ENCODE assay signal across 8 cellular contexts in the genomic region with DNA sequence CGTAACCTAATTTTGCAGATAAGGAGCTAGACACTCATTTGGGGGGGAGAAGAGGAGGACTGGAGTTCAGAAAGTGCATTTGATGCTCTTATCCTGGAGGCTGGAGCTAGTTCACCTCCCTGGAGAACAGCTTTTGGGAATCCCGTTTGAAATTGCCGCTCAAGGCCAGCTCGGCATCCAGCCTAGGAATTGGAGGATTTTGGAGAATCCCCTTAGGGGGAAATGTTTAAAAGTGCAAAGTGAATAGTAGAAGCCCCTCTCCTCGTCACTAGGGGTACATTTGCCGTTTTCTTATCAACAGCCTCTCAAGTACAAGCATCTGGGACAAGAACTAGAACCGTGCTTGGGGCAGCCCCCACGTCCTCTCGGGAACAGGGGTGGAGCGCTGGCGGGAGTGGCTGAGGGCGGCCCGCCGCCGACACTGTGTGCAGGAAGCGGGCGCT. TPM values are rescaled to one million over a fixed set of nuclear protein-coding genes. Genes with fewer than 3 reads are reported as not detected.
DNase-seq lines count a peak whose midpoint lies in the region; ATAC-seq and TF ChIP-seq lines count a peak whose summit lies in the region.

No MANE protein-coding gene starts in this region.

- peak; percentile 1 for TF ChIP-seq CTCF in GM10266 (IDR thresholded peaks at IDR 0.05; ENCODE audit: control insufficient read depth, insufficient read depth, low read depth, missing control alignments)
- TF ChIP-seq CTCF in heart left ventricle (IDR thresholded peaks at IDR 0.05) = no peak

- peak overlapping the region; percentile 61 to 97 (median 82) for H3K4me3 ChIP-seq in heart left ventricle

- H3K27ac ChIP-seq in heart left ventricle = peak overlapping the region; percentile 92 to 100 (median 98)

- peak overlapping the region; percentile 98 for H3K4me3 Mint-ChIP-seq in activated T-helper 2 cell treated with anti-CD3 and anti-CD28 coated beads, Interferon-gamma antibody, Interleukin-2, Interleukin-4, amounts not matched to agents 10 μg/mL and 5 μg/mL and 100 μg/mL, durations not matched to agents 14 hours and 24 hours and 36 hours (ENCODE audit: low read depth)

- peak overlapping the region; percentile 100 for H3K27ac Mint-ChIP-seq in activated T-helper 2 cell treated with anti-CD3 and anti-CD28 coated beads, Interferon-gamma antibody, Interleukin-2, Interleukin-4, amounts not matched to agents 10 μg/mL and 5 μg/mL and 100 μg/mL, durations not matched to agents 14 hours and 24 hours and 36 hours

- no peaks in the 10 kb centered on the region for H3K27me3 ChIP-seq in heart left ventricle

- 0 to 3% (median 1%) methylated on average over 9 to 17 of the region's 17 CpGs for WGBS in heart left ventricle, 4 donors

- intact Hi-C loops in activated T-helper 2 cell treated with anti-CD3 and anti-CD28 coated beads, Interferon-gamma antibody, Interleukin-2, Interleukin-4, amounts not matched to agents 10 μg/mL and 5 μg/mL and 100 μg/mL, durations not matched to agents 14 hours and 24 hours and 36 hours (cut with micrococcal nuclease) = loop anchor here (10.0 kb wide), 2 partner anchors 642 to 822 kb away; a partner anchor contains a TSS
- intact Hi-C loops in heart left ventricle (cut with DNase I) = loop anchor here in 6 of 10 donors (5.0 kb wide), 2 partner anchors 80 to 100 kb away; a partner anchor contains a TSS
- intact Hi-C loops in sciatic nerve (cut with DNase I) = no loop called here

- ATAC-seq in GM21737 (IDR thresholded peaks at IDR 0.05; ENCODE audit: unreplicated experiment) = peak; percentile 31
- ATAC-seq in heart left ventricle = peak; percentile 69 to 84 (median 80)
- ATAC-seq in sciatic nerve = peak; percentile 86

- DNase-seq in GM10266 (ENCODE audit: extremely low spot score) (peak; percentile 44), NCI-H146 treated with DMSO at 0.1 percent for 48 hours (lab: John Stamatoyannopoulos, UW; ENCODE audit: unreplicated experiment) (peak; percentile 61), heart left ventricle (peak; percentile 89 to 93 (median 92)), sciatic nerve (ENCODE audit: low spot score) (no peak), HK-2 (ENCODE audit: unreplicated experiment) (no peak), NAMALWA (ENCODE audit: low spot score) (no peak)
- DNase-seq in activated T-helper 2 cell treated with anti-CD3 and anti-CD28 coated beads, Interferon-gamma antibody, Interleukin-2, Interleukin-4, amounts not matched to agents 10 μg/mL and 5 μg/mL and 100 μg/mL, durations not matched to agents 14 hours and 24 hours and 36 hours (ENCODE audit: low spot score) = peak; percentile 56

- H3K4me1 Mint-ChIP-seq in activated T-helper 2 cell treated with anti-CD3 and anti-CD28 coated beads, Interferon-gamma antibody, Interleukin-2, Interleukin-4, amounts not matched to agents 10 μg/mL and 5 μg/mL and 100 μg/mL, durations not matched to agents 14 hours and 24 hours and 36 hours (ENCODE audit: low read depth) = peaks cover 25% of the 10 kb centered on the region

- peaks cover 3 to 39% (median 33%) of the 10 kb centered on the region in 12 donors for H3K4me1 ChIP-seq in heart left ventricle

- TF ChIP-seq POLR2A in heart left ventricle (IDR thresholded peaks at IDR 0.05) = no peak

- H3K9me3 Mint-ChIP-seq in activated T-helper 2 cell treated with anti-CD3 and anti-CD28 coated beads, Interferon-gamma antibody, Interleukin-2, Interleukin-4, amounts not matched to agents 10 μg/mL and 5 μg/mL and 100 μg/mL, durations not matched to agents 14 hours and 24 hours and 36 hours = no peaks in the 10 kb centered on the region

- peaks cover 20% of the 10 kb centered on the region for H3K36me3 Mint-ChIP-seq in activated T-helper 2 cell treated with anti-CD3 and anti-CD28 coated beads, Interferon-gamma antibody, Interleukin-2, Interleukin-4, amounts not matched to agents 10 μg/mL and 5 μg/mL and 100 μg/mL, durations not matched to agents 14 hours and 24 hours and 36 hours (ENCODE audit: low read depth)

- no peaks in the 10 kb centered on the region for H3K27me3 Mint-ChIP-seq in activated T-helper 2 cell treated with anti-CD3 and anti-CD28 coated beads, Interferon-gamma antibody, Interleukin-2, Interleukin-4, amounts not matched to agents 10 μg/mL and 5 μg/mL and 100 μg/mL, durations not matched to agents 14 hours and 24 hours and 36 hours (ENCODE audit: low read depth)

- no peaks in the 10 kb centered on the region for H3K9me3 ChIP-seq in heart left ventricle

- H3K36me3 ChIP-seq in heart left ventricle = peaks cover 0 to 10% (median 0%) of the 10 kb centered on the region in 9 donors

RNA-seq across cellular contexts. Expression of a gene that starts 1.3 kb away (rescaled TPM):
- 57.6 and 60.2 TPM in 2 replicates for total RNA-seq in activated T-helper 2 cell treated with anti-CD3 and anti-CD28 coated beads, Interferon-gamma antibody, Interleukin-2, Interleukin-4, amounts not matched to agents 10 μg/mL and 5 μg/mL and 100 μg/mL, durations not matched to agents 14 hours and 24 hours and 36 hours
- total RNA-seq in heart left ventricle = 10 to 100 TPM; 18.7 to 45.6 (median 25.2) TPM
- 10 to 100 TPM; 11.5 to 34.2 TPM for polyA plus RNA-seq in heart left ventricle
- 45.3 TPM for total RNA-seq in sciatic nerve

RNA-seq across cellular contexts. Expression of a gene that starts 6.7 kb away (rescaled TPM):
- not detected in 2 replicates for total RNA-seq in activated T-helper 2 cell treated with anti-CD3 and anti-CD28 coated beads, Interferon-gamma antibody, Interleukin-2, Interleukin-4, amounts not matched to agents 10 μg/mL and 5 μg/mL and 100 μg/mL, durations not matched to agents 14 hours and 24 hours and 36 hours
- total RNA-seq in heart left ventricle (10 to 100 TPM in 7 of 9 donors, 1 to 10 TPM in 2; 7.9 to 39.5 (median 22.2) TPM), sciatic nerve (60.9 TPM)
- 10 to 100 TPM in 1 of 2 donors, 1 to 10 TPM in 1; 5.3 to 15.4 TPM for polyA plus RNA-seq in heart left ventricle

Comparison
In these comparisons a context has a peak if more than half of its experiments do, and no peak if none do; other contexts are left out.
1. DNase-seq: peak in GM10266 (single experiment), NCI-H146 treated with DMSO at 0.1 percent for 48 hours (single experiment), activated T-helper 2 cell treated with anti-CD3 and anti-CD28 coated beads, Interferon-gamma antibody, Interleukin-2, Interleukin-4, amounts not matched to agents 10 μg/mL and 5 μg/mL and 100 μg/mL, durations not matched to agents 14 hours and 24 hours and 36 hours (single experiment) and heart left ventricle (5 of 5); none in sciatic nerve (single experiment), HK-2 (single experiment) and NAMALWA (single experiment).
2. ATAC-seq: peak in every context shown above with its lines; median percentile 86 in sciatic nerve; 80 in heart left ventricle; 31 in GM21737.